9 cellular contexts compared by ENCODE assay signal in the genomic region with DNA sequence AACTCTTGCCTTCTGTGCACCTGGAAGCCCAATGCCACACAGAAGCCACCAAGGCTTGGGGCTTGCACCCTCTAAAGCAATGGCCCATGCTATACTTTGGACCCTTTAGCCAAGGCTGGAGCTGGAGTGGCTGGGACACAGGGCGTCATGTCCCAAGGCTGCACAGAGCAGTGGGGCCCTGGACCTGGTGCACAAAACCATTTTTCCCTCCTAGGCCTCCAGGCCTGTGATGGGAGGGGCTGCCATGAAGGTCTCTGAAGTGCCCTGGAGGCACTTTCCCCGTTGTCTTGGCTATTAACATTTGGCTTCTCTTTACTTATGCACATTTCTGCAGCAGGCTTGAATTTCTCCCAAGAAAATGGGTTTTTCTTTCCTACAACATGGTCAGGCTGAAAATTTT. TPM values are rescaled to one million over a fixed set of nuclear protein-coding genes. Genes with fewer than 3 reads are reported as not detected.
"Had no signal": no experiment of that assay in that cellular context is flagged by ENCODE, and none has a peak within 500 bp of the region (broad histone marks: within the 10 kb centered on the region; RNA-seq: fewer than 3 reads in every experiment).

No MANE protein-coding gene starts in this region.

- DNase-seq: GDM1, GF-D8 had no signal

- H3K4me3 ChIP-seq: GM12878 had no signal

- ATAC-seq: GM12878 had no signal

- FAIRE-seq: G401.6, GM12878, GM12891, GM12892, GM18507, GM19239 had no signal

RNA-seq across cellular contexts. Expression of a gene that starts 20.6 kb away (rescaled TPM):
- total RNA-seq: G401 had no signal
